Comparison of ENCODE assay signal across 23 cellular contexts in the genomic region with DNA sequence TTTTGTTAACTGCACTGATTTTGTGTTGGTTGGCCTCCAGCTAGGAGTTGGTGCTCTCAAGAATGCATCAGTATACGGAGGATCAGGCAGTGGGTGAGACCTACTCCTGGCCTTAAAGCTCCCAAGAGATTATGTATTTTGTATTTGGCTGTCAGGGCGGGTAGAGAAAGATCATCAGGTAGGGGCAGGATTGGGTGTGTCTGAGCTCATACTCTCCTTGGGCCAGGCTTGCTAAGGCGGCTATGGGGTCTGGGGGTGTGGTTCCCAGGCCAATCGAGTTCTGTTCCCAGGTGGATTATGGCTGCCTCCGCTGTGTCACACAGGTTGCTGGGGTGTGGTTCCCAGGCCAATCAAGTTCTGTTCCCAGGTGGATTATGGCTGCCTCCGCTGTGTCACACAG. TPM values are rescaled to one million over a fixed set of nuclear protein-coding genes. Genes with fewer than 3 reads are reported as not detected.
DNase-seq lines count a peak whose midpoint lies in the region; ATAC-seq and TF ChIP-seq lines count a peak whose summit lies in the region.
"Had no signal": no experiment of that assay in that cellular context is flagged by ENCODE, and none has a peak within 500 bp of the region (broad histone marks: within the 10 kb centered on the region; RNA-seq: fewer than 3 reads in every experiment).

No MANE protein-coding gene starts in this region.

- TF ChIP-seq CTCF in MCF 10A (IDR thresholded peaks at IDR 0.05; ENCODE audit: unreplicated experiment) = no peak

- H3K4me1 Mint-ChIP-seq in activated T-cell treated with anti-CD3 and anti-CD28 coated beads, Interleukin-2, amount 50 U/mL, for 72 hours (ENCODE audit: low read depth) = peaks cover 42% of the 10 kb centered on the region
- H3K4me1 Mint-ChIP-seq in T-helper 17 cell (peaks cover 10% of the 10 kb centered on the region), MCF 10A (ENCODE audit: insufficient read depth, unreplicated experiment) (no peaks in the 10 kb centered on the region)
- H3K4me1 Mint-ChIP-seq in dendritic cell treated with granulocyte-macrophage colony-stimulating factor and Interleukin-4, amounts not matched to agents 40 ng/mL and 50 ng/mL, for 4 days (ENCODE audit: low read depth) = peaks cover 64% of the 10 kb centered on the region
- H3K4me1 Mint-ChIP-seq in stimulated activated memory B cell treated with anti-CD40 and anti-IgM and Interleukin-4, amounts not matched to agents 10 μg/mL and 1 μg/mL and 100 μg/mL, for 72 hours = peaks cover 17% of the 10 kb centered on the region
- H3K4me1 Mint-ChIP-seq: neural progenitor cell had no signal

- peak overlapping the region; percentile 67 to 96 for H3K4me3 Mint-ChIP-seq in activated T-cell treated with anti-CD3 and anti-CD28 coated beads, Interleukin-2, amount 50 U/mL, for 72 hours
- H3K4me3 Mint-ChIP-seq in T-helper 17 cell (peak overlapping the region; percentile 69), MCF 10A (ENCODE audit: unreplicated experiment) (no peak overlapping the region)
- H3K4me3 Mint-ChIP-seq in dendritic cell treated with granulocyte-macrophage colony-stimulating factor and Interleukin-4, amounts not matched to agents 40 ng/mL and 50 ng/mL, for 4 days = no peak overlapping the region
- H3K4me3 Mint-ChIP-seq in stimulated activated memory B cell treated with anti-CD40 and anti-IgM and Interleukin-4, amounts not matched to agents 10 μg/mL and 1 μg/mL and 100 μg/mL, for 72 hours = no peak overlapping the region
- H3K4me3 Mint-ChIP-seq: neural progenitor cell had no signal

- DNase-seq in activated T-cell treated with anti-CD3 and anti-CD28 coated beads, Interleukin-2, amount 50 U/mL, for 72 hours = no peak
- DNase-seq in activated T-cell treated with anti-CD3 and anti-CD28 coated beads, Interleukin-2, amount 50 U/mL, for 1 hour = no peak
- DNase-seq in T-helper 17 cell = no peak
- no peak for DNase-seq in GF-D8 (lab: John Stamatoyannopoulos, UW)
- DNase-seq in MCF 10A (ENCODE audit: unreplicated experiment) = no peak
- DNase-seq: activated gamma-delta T cell, cerebellar nuclear complex, foreskin melanocyte, GDM1, left ventricle myocardium inferior, NCI-H1436 treated with DMSO at 0.1 percent for 48 hours, NCI-H2171, NCI-H524 treated with DMSO at 0.1 percent for 48 hours, posterior cingulate gyrus, substantia nigra had no signal

- POLR2A ChIA-PET in MCF 10A (lab: Yijun Ruan, JAX) = no interaction called here

- BruUV-seq in MCF 10A (replicated peaks; lab: Mats Ljungman, UMichigan) = no TSS peak

- no peaks in the 10 kb centered on the region for H3K9me3 ChIP-seq in T-helper 17 cell (ENCODE audit: control insufficient read depth, low read length, poor library complexity, severe bottlenecking)
- H3K9me3 ChIP-seq: SJSA1 had no signal

- CTCF ChIA-PET in MCF 10A (lab: Yijun Ruan, JAX) = interaction anchor here (0.5 kb wide), 1 partner anchor 24 kb away, joined by 3 read pairs; no protein-coding TSS in a partner anchor

- H3K27ac Mint-ChIP-seq in activated T-cell treated with anti-CD3 and anti-CD28 coated beads, Interleukin-2, amount 50 U/mL, for 72 hours = peak overlapping the region; percentile 99
- H3K27ac Mint-ChIP-seq in T-helper 17 cell = peak overlapping the region; percentile 87
- peak overlapping the region; percentile 87 for H3K27ac Mint-ChIP-seq in dendritic cell treated with granulocyte-macrophage colony-stimulating factor and Interleukin-4, amounts not matched to agents 40 ng/mL and 50 ng/mL, for 4 days
- H3K27ac Mint-ChIP-seq in stimulated activated memory B cell treated with anti-CD40 and anti-IgM and Interleukin-4, amounts not matched to agents 10 μg/mL and 1 μg/mL and 100 μg/mL, for 72 hours = peak overlapping the region; percentile 72
- no peak overlapping the region for H3K27ac Mint-ChIP-seq in MCF 10A (ENCODE audit: low read depth, unreplicated experiment)
- H3K27ac Mint-ChIP-seq: neural progenitor cell had no signal

- ATAC-seq in activated T-cell treated with anti-CD3 and anti-CD28 coated beads, Interleukin-2, amount 50 U/mL, for 72 hours (replicated peaks in 1 of 2) = peak in 1 of 2 donors; percentile 7
- no peak for ATAC-seq in T-helper 17 cell
- ATAC-seq in stimulated activated memory B cell treated with anti-CD40 and anti-IgM and Interleukin-4, amounts not matched to agents 10 μg/mL and 1 μg/mL and 100 μg/mL, for 72 hours = no peak
- ATAC-seq in HG02870 (IDR thresholded peaks at IDR 0.05; ENCODE audit: unreplicated experiment) = no peak
- ATAC-seq: sciatic nerve had no signal

- H3K9me3 Mint-ChIP-seq in activated T-cell treated with anti-CD3 and anti-CD28 coated beads, Interleukin-2, amount 50 U/mL, for 72 hours = peaks cover 17 to 26% of the 10 kb centered on the region in 2 donors
- peaks cover 34% of the 10 kb centered on the region for H3K9me3 Mint-ChIP-seq in dendritic cell treated with granulocyte-macrophage colony-stimulating factor and Interleukin-4, amounts not matched to agents 40 ng/mL and 50 ng/mL, for 4 days
- H3K9me3 Mint-ChIP-seq in stimulated activated memory B cell treated with anti-CD40 and anti-IgM and Interleukin-4, amounts not matched to agents 10 μg/mL and 1 μg/mL and 100 μg/mL, for 72 hours = peaks cover 11% of the 10 kb centered on the region
- H3K9me3 Mint-ChIP-seq in MCF 10A (ENCODE audit: unreplicated experiment) = peaks cover 15% of the 10 kb centered on the region

- H3K36me3 Mint-ChIP-seq in activated T-cell treated with anti-CD3 and anti-CD28 coated beads, Interleukin-2, amount 50 U/mL, for 72 hours (ENCODE audit: insufficient read depth in 2 of 2) = peaks cover 29 to 32% of the 10 kb centered on the region in 2 donors
- H3K36me3 Mint-ChIP-seq in T-helper 17 cell (ENCODE audit: low read depth) (peaks cover 2% of the 10 kb centered on the region), MCF 10A (ENCODE audit: insufficient read depth, unreplicated experiment) (no peaks in the 10 kb centered on the region)
- peaks cover 18% of the 10 kb centered on the region for H3K36me3 Mint-ChIP-seq in dendritic cell treated with granulocyte-macrophage colony-stimulating factor and Interleukin-4, amounts not matched to agents 40 ng/mL and 50 ng/mL, for 4 days (ENCODE audit: low read depth)
- peaks cover 6% of the 10 kb centered on the region for H3K36me3 Mint-ChIP-seq in stimulated activated memory B cell treated with anti-CD40 and anti-IgM and Interleukin-4, amounts not matched to agents 10 μg/mL and 1 μg/mL and 100 μg/mL, for 72 hours
- H3K36me3 Mint-ChIP-seq: neural progenitor cell had no signal

- intact Hi-C loops in dendritic cell treated with granulocyte-macrophage colony-stimulating factor and Interleukin-4, amounts not matched to agents 40 ng/mL and 50 ng/mL, for 4 days (cut with micrococcal nuclease) = no loop called here
- intact Hi-C loops in MCF 10A (cut with micrococcal nuclease) = no loop called here

- H3K27me3 Mint-ChIP-seq in activated T-cell treated with anti-CD3 and anti-CD28 coated beads, Interleukin-2, amount 50 U/mL, for 72 hours (ENCODE audit: low read depth) = no peaks in the 10 kb centered on the region
- no peaks in the 10 kb centered on the region for H3K27me3 Mint-ChIP-seq in T-helper 17 cell
- no peaks in the 10 kb centered on the region for H3K27me3 Mint-ChIP-seq in dendritic cell treated with granulocyte-macrophage colony-stimulating factor and Interleukin-4, amounts not matched to agents 40 ng/mL and 50 ng/mL, for 4 days
- peaks cover 9% of the 10 kb centered on the region for H3K27me3 Mint-ChIP-seq in stimulated activated memory B cell treated with anti-CD40 and anti-IgM and Interleukin-4, amounts not matched to agents 10 μg/mL and 1 μg/mL and 100 μg/mL, for 72 hours
- H3K27me3 Mint-ChIP-seq in MCF 10A (ENCODE audit: insufficient read depth, unreplicated experiment) = peaks cover 25% of the 10 kb centered on the region

RNA-seq across cellular contexts. Expression of a gene that starts 28.9 kb away (rescaled TPM):
- total RNA-seq in activated T-cell treated with anti-CD3 and anti-CD28 coated beads, Interleukin-2, amount 50 U/mL, for 72 hours = 10 to 100 TPM; 18.5 to 44.3 TPM
- 1 to 10 TPM in 1 of 2 donors, under 1 TPM in 1; 0.68 to 1.2 TPM for total RNA-seq in T-helper 17 cell
- 0.39 TPM in 1 of 2 replicates, not detected in the other for total RNA-seq in MCF 10A (2022)
- total RNA-seq: SJSA1 had no signal

RNA-seq across cellular contexts. Expression of a gene that starts 30.8 kb away (rescaled TPM):
- total RNA-seq in activated T-cell treated with anti-CD3 and anti-CD28 coated beads, Interleukin-2, amount 50 U/mL, for 72 hours = not detected
- total RNA-seq in T-helper 17 cell (not detected), MCF 10A (2022) (not detected in 2 replicates)
- total RNA-seq: epithelial cell of proximal tubule, left ventricle myocardium inferior, M059J, sciatic nerve, SJSA1 had no signal

RNA-seq across cellular contexts. Expression of a gene that starts 39.5 kb away (rescaled TPM):
- total RNA-seq in activated T-cell treated with anti-CD3 and anti-CD28 coated beads, Interleukin-2, amount 50 U/mL, for 72 hours = not detected
- total RNA-seq in T-helper 17 cell = not detected
- total RNA-seq in MCF 10A (2022) = not detected in 2 replicates
- total RNA-seq: epithelial cell of proximal tubule, left ventricle myocardium inferior, M059J, sciatic nerve, SJSA1 had no signal

RNA-seq across cellular contexts. Expression of a gene that starts 45.9 kb away (rescaled TPM):
- total RNA-seq in activated T-cell treated with anti-CD3 and anti-CD28 coated beads, Interleukin-2, amount 50 U/mL, for 72 hours = not detected
- total RNA-seq in T-helper 17 cell (not detected), MCF 10A (2022) (not detected in 2 replicates)
- total RNA-seq: epithelial cell of proximal tubule, left ventricle myocardium inferior, M059J, sciatic nerve, SJSA1 had no signal

Comparison
In these comparisons a context has a peak if more than half of its experiments do, and no peak if none do; other contexts are left out.
1. H3K4me3 Mint-ChIP-seq: peak in activated T-cell treated with anti-CD3 and anti-CD28 coated beads, Interleukin-2, amount 50 U/mL, for 72 hours (2 of 2) and T-helper 17 cell (single experiment); none in dendritic cell treated with granulocyte-macrophage colony-stimulating factor and Interleukin-4, amounts not matched to agents 40 ng/mL and 50 ng/mL, for 4 days (single experiment), stimulated activated memory B cell treated with anti-CD40 and anti-IgM and Interleukin-4, amounts not matched to agents 10 μg/mL and 1 μg/mL and 100 μg/mL, for 72 hours (single experiment) and MCF 10A (single experiment).
2. RNA of a gene that starts 28.9 kb away (total RNA-seq): 18.5 to 44.3 TPM in activated T-cell treated with anti-CD3 and anti-CD28 coated beads, Interleukin-2, amount 50 U/mL, for 72 hours; 0.68 to 1.2 TPM in T-helper 17 cell and 0.39 TPM in MCF 10A; every median in the first group is over 4 times any median in the second.